In genomic region chr19:34274827-34275625, GRCh38 we compare ENCODE assay signal across 11 cellular contexts.
DNase-seq lines count a peak whose midpoint lies in the region; ATAC-seq and TF ChIP-seq lines count a peak whose summit lies in the region.
"Had no signal": no experiment of that assay in that cellular context is flagged by ENCODE, and none has a peak within 500 bp of the region (broad histone marks: within the 10 kb centered on the region; RNA-seq: fewer than 3 reads in every experiment).

No MANE protein-coding gene starts in this region.

- TF ChIP-seq CTCF in fibroblast of mammary gland (conservative IDR thresholded peaks at IDR 0.05; ENCODE audit: control insufficient read depth, insufficient read depth, low read depth, low read length) = no peak

- H3K4me3 ChIP-seq in fibroblast of mammary gland (ENCODE audit: control insufficient read depth, low read depth, low read length) (no peak overlapping the region), skeletal muscle cell (ENCODE audit: low read depth, low read length) (no peak overlapping the region)

- ATAC-seq in SK-N-SH treated with all-trans-retinoic acid at 6 μM for 48 hours = peak; percentile 92
- no peak for ATAC-seq in activated CD4-positive, CD25-positive, alpha-beta regulatory T cell treated with anti-CD3 and anti-CD28 coated beads, Interleukin-2, amount 50 U/mL, for 24 hours

- peak; percentile 89 for DNase-seq in EL
- DNase-seq in fibroblast of mammary gland (ENCODE audit: low read depth) = peak; percentile 75
- DNase-seq in skeletal muscle cell (ENCODE audit: low read depth) = peak; percentile 50
- DNase-seq in NCI-H2227 (lab: John Stamatoyannopoulos, UW; ENCODE audit: unreplicated experiment) = no peak
- no peak for DNase-seq in ecto neural progenitor cell (ENCODE audit: low spot score)
- DNase-seq in activated CD8-positive, alpha-beta memory T cell treated with anti-CD3 and anti-CD28 coated beads, Interleukin-2, amount 50 U/mL, for 48 hours = no peak
- DNase-seq: GDM1, midbrain, NCI-H446 had no signal

TF ChIP-seq in SK-N-SH treated with all-trans-retinoic acid at 6 μM for 48 hours, 23 proteins besides CTCF, POLR2A, EP300 and RAD21:
- TF ChIP-seq, protein P1, sequence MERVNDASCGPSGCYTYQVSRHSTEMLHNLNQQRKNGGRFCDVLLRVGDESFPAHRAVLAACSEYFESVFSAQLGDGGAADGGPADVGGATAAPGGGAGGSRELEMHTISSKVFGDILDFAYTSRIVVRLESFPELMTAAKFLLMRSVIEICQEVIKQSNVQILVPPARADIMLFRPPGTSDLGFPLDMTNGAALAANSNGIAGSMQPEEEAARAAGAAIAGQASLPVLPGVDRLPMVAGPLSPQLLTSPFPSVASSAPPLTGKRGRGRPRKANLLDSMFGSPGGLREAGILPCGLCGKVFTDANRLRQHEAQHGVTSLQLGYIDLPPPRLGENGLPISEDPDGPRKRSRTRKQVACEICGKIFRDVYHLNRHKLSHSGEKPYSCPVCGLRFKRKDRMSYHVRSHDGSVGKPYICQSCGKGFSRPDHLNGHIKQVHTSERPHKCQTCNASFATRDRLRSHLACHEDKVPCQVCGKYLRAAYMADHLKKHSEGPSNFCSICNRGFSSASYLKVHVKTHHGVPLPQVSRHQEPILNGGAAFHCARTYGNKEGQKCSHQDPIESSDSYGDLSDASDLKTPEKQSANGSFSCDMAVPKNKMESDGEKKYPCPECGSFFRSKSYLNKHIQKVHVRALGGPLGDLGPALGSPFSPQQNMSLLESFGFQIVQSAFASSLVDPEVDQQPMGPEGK (CRISPR knock-in tag; IDR thresholded peaks at IDR 0.05; ENCODE audit: borderline replicate concordance) = no peak
- TF ChIP-seq, protein P2, sequence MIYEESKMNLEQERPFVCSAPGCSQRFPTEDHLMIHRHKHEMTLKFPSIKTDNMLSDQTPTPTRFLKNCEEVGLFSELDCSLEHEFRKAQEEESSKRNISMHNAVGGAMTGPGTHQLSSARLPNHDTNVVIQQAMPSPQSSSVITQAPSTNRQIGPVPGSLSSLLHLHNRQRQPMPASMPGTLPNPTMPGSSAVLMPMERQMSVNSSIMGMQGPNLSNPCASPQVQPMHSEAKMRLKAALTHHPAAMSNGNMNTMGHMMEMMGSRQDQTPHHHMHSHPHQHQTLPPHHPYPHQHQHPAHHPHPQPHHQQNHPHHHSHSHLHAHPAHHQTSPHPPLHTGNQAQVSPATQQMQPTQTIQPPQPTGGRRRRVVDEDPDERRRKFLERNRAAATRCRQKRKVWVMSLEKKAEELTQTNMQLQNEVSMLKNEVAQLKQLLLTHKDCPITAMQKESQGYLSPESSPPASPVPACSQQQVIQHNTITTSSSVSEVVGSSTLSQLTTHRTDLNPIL (CRISPR knock-in tag; IDR thresholded peaks at IDR 0.05; ENCODE audit: low read depth) = peak; percentile 64; the same call in 1 of the 2 replicates
- no peak for TF ChIP-seq PPARA (CRISPR knock-in tag; IDR thresholded peaks at IDR 0.05; ENCODE audit: borderline replicate concordance)
- TF ChIP-seq ISL1 (CRISPR knock-in tag; IDR thresholded peaks at IDR 0.05) = peak; percentile 74
- 0 out of 2 replicates have a peak, but pooled peaks have one; percentile 23 for TF ChIP-seq ZNF8 (CRISPR knock-in tag; IDR thresholded peaks at IDR 0.05)
- no peak for TF ChIP-seq RARB (CRISPR knock-in tag; IDR thresholded peaks at IDR 0.05)
TF ChIP-seq in SK-N-SH treated with all-trans-retinoic acid at 6 μM for 48 hours: peak in this region for 3.

Comparison
In these comparisons a context has a peak if more than half of its experiments do, and no peak if none do; other contexts are left out.
1. DNase-seq: peak in EL (single experiment), fibroblast of mammary gland (single experiment) and skeletal muscle cell (single experiment); none in NCI-H2227 (single experiment), ecto neural progenitor cell (single experiment) and activated CD8-positive, alpha-beta memory T cell treated with anti-CD3 and anti-CD28 coated beads, Interleukin-2, amount 50 U/mL, for 48 hours (single experiment).